8 cellular contexts compared by ENCODE assay signal in genomic region chrX:44999237-44999636, GRCh38.
A peak's percentile ranks its signal among the peaks of the same experiment; 100 is the strongest.
DNase-seq lines count a peak whose midpoint lies in the region; ATAC-seq, FAIRE-seq and TF ChIP-seq lines count a peak whose summit lies in the region.
"Not testable (repeated sequence)": the region's sequence is repeated elsewhere in the genome, so short reads cannot be mapped to it uniquely, and the experiment has no call there.

No MANE protein-coding gene starts in this region.

- not testable (repeated sequence) for TF ChIP-seq CTCF in CD8-positive, alpha-beta T cell (IDR thresholded peaks at IDR 0.05); KMS-11 (conservative IDR thresholded peaks at IDR 0.05; ENCODE audit: low read depth, low read length); GM12878 (IDR thresholded peaks at IDR 0.05 in 2 of 3, conservative IDR thresholded peaks at IDR 0.05 in 1 of 3; ENCODE audit: control insufficient read depth in 2 of 3, extremely low read depth in 1 of 3, insufficient read depth in 1 of 3, low read depth in 3 of 3, low read length in 3 of 3); type B pancreatic cell (conservative IDR thresholded peaks at IDR 0.05)

- TF ChIP-seq POLR2A in GM12878 (IDR thresholded peaks at IDR 0.05; ENCODE audit: low read depth, low read length) = not testable (repeated sequence)

- FAIRE-seq in GM12878 (lab: Jason Lieb, UNC) = not testable (repeated sequence)

- H3K36me3 ChIP-seq in CD8-positive, alpha-beta T cell (ENCODE audit: insufficient read depth, low read length); KMS-11 (ENCODE audit: insufficient read depth); GM12878 (ENCODE audit: control insufficient read depth in 2 of 2, insufficient read depth in 2 of 2, low read length in 1 of 2): not testable (repeated sequence)

- not testable (repeated sequence) for H4K20me1 ChIP-seq in KMS-11 (ENCODE audit: insufficient read depth); GM12878 (ENCODE audit: control insufficient read depth, insufficient read depth)

- not testable (repeated sequence) for H2AFZ ChIP-seq in KMS-11 (ENCODE audit: low read depth); GM12878 (ENCODE audit: control insufficient read depth, low read depth, low read length)

- POLR2A ChIA-PET in CD8-positive, alpha-beta T cell (lab: Charles Lee); activated CD4-positive, alpha-beta T cell treated with anti-CD3 and anti-CD28 coated beads for 36 hours (lab: Charles Lee); GM12878 (lab: Charles Lee): not testable (repeated sequence)

- not testable (repeated sequence) for H3K27me3 Mint-ChIP-seq in CD8-positive, alpha-beta T cell (ENCODE audit: low read depth); activated CD4-positive, alpha-beta T cell treated with anti-CD3 and anti-CD28 coated beads for 36 hours; immature natural killer cell (ENCODE audit: low read depth in 3 of 3); natural killer cell treated with Interleukin-12 subunit alpha and Interleukin-12 subunit beta and Interleukin-15 and Interleukin-18, amount 100 ng/mL, for 72 hours; type B pancreatic cell

- H3K79me2 ChIP-seq in KMS-11 (ENCODE audit: insufficient read depth, low read depth) (peaks cover 30% of the 10 kb centered on the region), GM12878 (ENCODE audit: control insufficient read depth, insufficient read depth, low read length) (peaks cover 35% of the 10 kb centered on the region)

- H3K27ac ChIP-seq in CD8-positive, alpha-beta T cell (ENCODE audit: low read depth, low read length); KMS-11; GM12878 (ENCODE audit: control insufficient read depth, insufficient read depth): not testable (repeated sequence)

- in situ Hi-C loops in GM12878 (cut with MboI) = not testable (repeated sequence)

- not testable (repeated sequence) for H3K36me3 Mint-ChIP-seq in CD8-positive, alpha-beta T cell; immature natural killer cell; natural killer cell treated with Interleukin-12 subunit alpha and Interleukin-12 subunit beta and Interleukin-15 and Interleukin-18, amount 100 ng/mL, for 72 hours
- peaks cover 23% of the 10 kb centered on the region for H3K36me3 Mint-ChIP-seq in activated CD4-positive, alpha-beta T cell treated with anti-CD3 and anti-CD28 coated beads for 36 hours (ENCODE audit: low read depth)
- H3K36me3 Mint-ChIP-seq in type B pancreatic cell = peaks cover 11% of the 10 kb centered on the region

- H3K9ac ChIP-seq in KMS-11; GM12878 (ENCODE audit: control insufficient read depth, insufficient read depth, low read length): not testable (repeated sequence)

- TF ChIP-seq EP300 in GM12878 (IDR thresholded peaks at IDR 0.05; ENCODE audit: borderline replicate concordance in 1 of 2, control insufficient read depth in 1 of 2, low read depth in 2 of 2, low read length in 2 of 2) = not testable (repeated sequence)

- not testable (repeated sequence) for H3K9me3 ChIP-seq in CD8-positive, alpha-beta T cell (ENCODE audit: low read length); GM12878 (replicated peaks; ENCODE audit: control insufficient read depth, insufficient read depth, low read length)

- CTCF ChIA-PET in CD8-positive, alpha-beta T cell (lab: Charles Lee); activated CD4-positive, alpha-beta T cell treated with anti-CD3 and anti-CD28 coated beads for 36 hours (lab: Charles Lee); GM12878 (lab: Yijun Ruan, JAX): not testable (repeated sequence)

- DNase-seq in CD8-positive, alpha-beta T cell; GM12878 (ENCODE audit: low read depth, low spot score); immature natural killer cell; natural killer cell treated with Interleukin-12 subunit alpha and Interleukin-12 subunit beta and Interleukin-15 and Interleukin-18, amount 100 ng/mL, for 72 hours (ENCODE audit: low spot score); type B pancreatic cell (ENCODE audit: extremely low spot score, unreplicated experiment): not testable (repeated sequence)
- DNase-seq in activated CD4-positive, alpha-beta T cell treated with anti-CD3 and anti-CD28 coated beads for 36 hours = peak; percentile 40
- peak; percentile 61 for DNase-seq in activated effector memory CD4-positive, alpha-beta T cell treated with anti-CD3 and anti-CD28 coated beads, Interleukin-2, amount 50 U/mL, for 16 hours

- H3K9me3 Mint-ChIP-seq in CD8-positive, alpha-beta T cell; activated CD4-positive, alpha-beta T cell treated with anti-CD3 and anti-CD28 coated beads for 36 hours (ENCODE audit: low read depth); immature natural killer cell; natural killer cell treated with Interleukin-12 subunit alpha and Interleukin-12 subunit beta and Interleukin-15 and Interleukin-18, amount 100 ng/mL, for 72 hours; type B pancreatic cell: not testable (repeated sequence)

- ATAC-seq in CD8-positive, alpha-beta T cell; GM12878; natural killer cell treated with Interleukin-12 subunit alpha and Interleukin-12 subunit beta and Interleukin-15 and Interleukin-18, amount 100 ng/mL, for 72 hours: not testable (repeated sequence)
- peak; percentile 42 for ATAC-seq in activated CD4-positive, alpha-beta T cell treated with anti-CD3 and anti-CD28 coated beads for 36 hours

- WGBS in GM12878 (ENCODE audit: insufficient coverage, insufficient replicate concordance, low lambda C conversion rate, missing lambda C conversion rate) = 67% methylated on average over 8 of the region's 8 CpGs

- peak overlapping the region; percentile 92; the same call in 1 of the 2 replicates for H3K4me2 ChIP-seq in KMS-11
- H3K4me2 ChIP-seq in GM12878 (ENCODE audit: control insufficient read depth, insufficient read depth) = not testable (repeated sequence)

- RAD21 ChIA-PET in GM12878 (lab: Charles Lee; ENCODE audit: unreplicated experiment) = not testable (repeated sequence)

- H3K4me3 ChIP-seq in CD8-positive, alpha-beta T cell (ENCODE audit: low read depth, low read length); KMS-11 (IDR thresholded peaks at IDR 0.05; ENCODE audit: insufficient read depth, low read depth, low read length); GM12878: not testable (repeated sequence)

- SMC1A ChIA-PET in GM12878 (lab: Charles Lee; ENCODE audit: uncharacterized antibody, unreplicated experiment) = interaction anchor here (3.1 kb wide), 1 partner anchor 9 kb away, joined by 12 read pairs; no protein-coding TSS in a partner anchor

- H3K27ac Mint-ChIP-seq in CD8-positive, alpha-beta T cell = peak overlapping the region; percentile 55
- H3K27ac Mint-ChIP-seq in activated CD4-positive, alpha-beta T cell treated with anti-CD3 and anti-CD28 coated beads for 36 hours = peak overlapping the region; percentile 9
- H3K27ac Mint-ChIP-seq in immature natural killer cell = peak overlapping the region in 5 of 6 donors; percentile 19 to 56 (median 32)
- peak overlapping the region in 1 of 2 donors; percentile 39 for H3K27ac Mint-ChIP-seq in natural killer cell treated with Interleukin-12 subunit alpha and Interleukin-12 subunit beta and Interleukin-15 and Interleukin-18, amount 100 ng/mL, for 72 hours
- H3K27ac Mint-ChIP-seq in type B pancreatic cell = peak overlapping the region; percentile 21

- intact Hi-C loops in CD8-positive, alpha-beta T cell (cut with DNase I, micrococcal nuclease); GM12878 (cut with micrococcal nuclease; ENCODE audit: unreplicated experiment): not testable (repeated sequence)
- intact Hi-C loops in activated CD4-positive, alpha-beta T cell treated with anti-CD3 and anti-CD28 coated beads for 36 hours (cut with DNase I, micrococcal nuclease) = loop anchor here (2.0 to 10.0 kb wide), 4 partner anchors 76 to 127 kb away; partner anchors contain the start of gene KDM6A (in 1 of the 2)

- H3K4me1 ChIP-seq in CD8-positive, alpha-beta T cell (ENCODE audit: insufficient read depth, low read length) = peaks cover 33% of the 10 kb centered on the region
- H3K4me1 ChIP-seq in KMS-11 (ENCODE audit: low read depth, poor library complexity, severe bottlenecking) = peaks cover 44% of the 10 kb centered on the region
- peaks cover 21% of the 10 kb centered on the region for H3K4me1 ChIP-seq in GM12878 (ENCODE audit: control insufficient read depth, insufficient read depth, low read length)

- H3K4me1 Mint-ChIP-seq in CD8-positive, alpha-beta T cell (ENCODE audit: low read depth) = peaks cover 65% of the 10 kb centered on the region
- peaks cover 65% of the 10 kb centered on the region for H3K4me1 Mint-ChIP-seq in activated CD4-positive, alpha-beta T cell treated with anti-CD3 and anti-CD28 coated beads for 36 hours
- H3K4me1 Mint-ChIP-seq in immature natural killer cell = peaks cover 73 to 97% of the 10 kb centered on the region in 2 donors
- H3K4me1 Mint-ChIP-seq in natural killer cell treated with Interleukin-12 subunit alpha and Interleukin-12 subunit beta and Interleukin-15 and Interleukin-18, amount 100 ng/mL, for 72 hours (ENCODE audit: low read depth in 2 of 2) = peaks cover 65 to 66% of the 10 kb centered on the region in 2 donors
- H3K4me1 Mint-ChIP-seq in type B pancreatic cell (ENCODE audit: unreplicated experiment) = not testable (repeated sequence)

- not testable (repeated sequence) for H3K4me3 Mint-ChIP-seq in CD8-positive, alpha-beta T cell; activated CD4-positive, alpha-beta T cell treated with anti-CD3 and anti-CD28 coated beads for 36 hours; type B pancreatic cell
- H3K4me3 Mint-ChIP-seq in immature natural killer cell = peak overlapping the region in 2 of 5 donors; percentile 1 to 46
- peak overlapping the region; percentile 20 for H3K4me3 Mint-ChIP-seq in natural killer cell treated with Interleukin-12 subunit alpha and Interleukin-12 subunit beta and Interleukin-15 and Interleukin-18, amount 100 ng/mL, for 72 hours

- not testable (repeated sequence) for TF ChIP-seq RAD21 in GM12878 (IDR thresholded peaks at IDR 0.05; ENCODE audit: insufficient read depth, low read depth, low read length)

- H3K27me3 ChIP-seq in CD8-positive, alpha-beta T cell (ENCODE audit: insufficient read depth, low read length); KMS-11 (ENCODE audit: insufficient read depth, low read depth); GM12878 (replicated peaks in 1 of 2; ENCODE audit: control insufficient read depth in 2 of 2, insufficient read depth in 2 of 2, low read length in 1 of 2): not testable (repeated sequence)

- TSS peak; percentile 31 for BruUV-seq in GM12878 (replicated peaks; lab: Mats Ljungman, UMichigan)
